In the genomic region with DNA sequence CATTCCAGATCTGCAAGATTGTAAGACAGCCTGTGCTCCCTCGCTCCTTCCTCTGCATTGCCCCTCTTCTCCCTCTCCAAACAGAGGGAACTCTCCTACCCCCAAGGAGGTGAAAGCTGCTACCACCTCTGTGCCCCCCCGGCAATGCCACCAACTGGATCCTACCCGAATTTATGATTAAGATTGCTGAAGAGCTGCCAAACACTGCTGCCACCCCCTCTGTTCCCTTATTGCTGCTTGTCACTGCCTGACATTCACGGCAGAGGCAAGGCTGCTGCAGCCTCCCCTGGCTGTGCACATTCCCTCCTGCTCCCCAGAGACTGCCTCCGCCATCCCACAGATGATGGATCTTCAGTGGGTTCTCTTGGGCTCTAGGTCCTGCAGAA, we compare ENCODE assay signal across 10 cellular contexts. TPM values are rescaled to one million over a fixed set of nuclear protein-coding genes. Genes with fewer than 3 reads are reported as not detected.
DNase-seq lines count a peak whose midpoint lies in the region; ATAC-seq and FAIRE-seq lines count a peak whose summit lies in the region.
"Had no signal": no experiment of that assay in that cellular context is flagged by ENCODE, and none has a peak within 500 bp of the region (broad histone marks: within the 10 kb centered on the region; RNA-seq: fewer than 3 reads in every experiment).

No MANE protein-coding gene starts in this region.

- H3K27ac Mint-ChIP-seq in activated CD4-positive, alpha-beta T cell treated with anti-CD3 and anti-CD28 coated beads, Interleukin-2, amount 10 ng/mL, durations not matched to agents 7 days and 5 days = peak overlapping the region; percentile 94
- H3K27ac Mint-ChIP-seq in central memory CD8-positive, alpha-beta T cell (ENCODE audit: low read depth) = peak overlapping the region; percentile 100

- POLR2A ChIA-PET in activated CD4-positive, alpha-beta T cell treated with anti-CD3 and anti-CD28 coated beads, Interleukin-2, amount 10 ng/mL, durations not matched to agents 7 days and 5 days (lab: Charles Lee) = interaction anchor here (0.6 to 1.6 kb wide), 2 partner anchors 24 to 43 kb away, joined by 3 to 4 read pairs; no protein-coding TSS in a partner anchor

- H3K4me3 Mint-ChIP-seq in activated CD4-positive, alpha-beta T cell treated with anti-CD3 and anti-CD28 coated beads, Interleukin-2, amount 10 ng/mL, durations not matched to agents 7 days and 5 days = peak overlapping the region; percentile 68
- H3K4me3 Mint-ChIP-seq in central memory CD8-positive, alpha-beta T cell = peak overlapping the region; percentile 77

- no peaks in the 10 kb centered on the region for H3K9me3 Mint-ChIP-seq in activated CD4-positive, alpha-beta T cell treated with anti-CD3 and anti-CD28 coated beads, Interleukin-2, amount 10 ng/mL, durations not matched to agents 7 days and 5 days
- no peaks in the 10 kb centered on the region for H3K9me3 Mint-ChIP-seq in central memory CD8-positive, alpha-beta T cell

- H3K4me1 Mint-ChIP-seq in activated CD4-positive, alpha-beta T cell treated with anti-CD3 and anti-CD28 coated beads, Interleukin-2, amount 10 ng/mL, durations not matched to agents 7 days and 5 days = peaks cover 91% of the 10 kb centered on the region
- H3K4me1 Mint-ChIP-seq in central memory CD8-positive, alpha-beta T cell = peaks cover 96% of the 10 kb centered on the region

- CTCF ChIA-PET in activated CD4-positive, alpha-beta T cell treated with anti-CD3 and anti-CD28 coated beads, Interleukin-2, amount 10 ng/mL, durations not matched to agents 7 days and 5 days (lab: Charles Lee) = interaction anchor here (0.6 to 8.7 kb wide), 8 partner anchors 12 to 1870 kb away, joined by 3 to 335 read pairs (median 4); no protein-coding TSS in a partner anchor

- peaks cover 2% of the 10 kb centered on the region for H3K27me3 Mint-ChIP-seq in activated CD4-positive, alpha-beta T cell treated with anti-CD3 and anti-CD28 coated beads, Interleukin-2, amount 10 ng/mL, durations not matched to agents 7 days and 5 days
- H3K27me3 Mint-ChIP-seq in central memory CD8-positive, alpha-beta T cell = peaks cover 8% of the 10 kb centered on the region

- peaks cover 86% of the 10 kb centered on the region for H3K4me1 ChIP-seq in SJSA1 (replicated peaks)
- H3K4me1 ChIP-seq in small intestine (ENCODE audit: control insufficient read depth in 2 of 2, insufficient read depth in 1 of 2, low read depth in 1 of 2, low read length in 1 of 2) = no peaks in the 10 kb centered on the region

- H3K36me3 ChIP-seq in SJSA1 (peaks cover 23% of the 10 kb centered on the region), small intestine (ENCODE audit: control insufficient read depth in 2 of 2, insufficient read depth in 2 of 2, low read length in 2 of 2) (no peaks in the 10 kb centered on the region)

- no peaks in the 10 kb centered on the region for H3K27me3 ChIP-seq in SJSA1 (replicated peaks)
- no peaks in the 10 kb centered on the region for H3K27me3 ChIP-seq in small intestine (ENCODE audit: control insufficient read depth in 2 of 2, insufficient read depth in 2 of 2, low read length in 2 of 2)

- peaks cover 79% of the 10 kb centered on the region for H3K36me3 Mint-ChIP-seq in activated CD4-positive, alpha-beta T cell treated with anti-CD3 and anti-CD28 coated beads, Interleukin-2, amount 10 ng/mL, durations not matched to agents 7 days and 5 days (ENCODE audit: low read depth)
- peaks cover 90% of the 10 kb centered on the region for H3K36me3 Mint-ChIP-seq in central memory CD8-positive, alpha-beta T cell (ENCODE audit: insufficient read depth)

- H3K4me3 ChIP-seq in SJSA1 (no peak overlapping the region), small intestine (ENCODE audit: low read depth in 1 of 2, low read length in 2 of 2) (no peak overlapping the region)

- no peak for ATAC-seq in central memory CD8-positive, alpha-beta T cell (replicated peaks; ENCODE audit: extremely low read depth, poor library complexity, severe bottlenecking)

- H3K9me3 ChIP-seq in SJSA1 (replicated peaks) (no peaks in the 10 kb centered on the region), small intestine (ENCODE audit: control insufficient read depth, low read depth) (no peaks in the 10 kb centered on the region)

- DNase-seq in activated CD4-positive, alpha-beta T cell treated with anti-CD3 and anti-CD28 coated beads, Interleukin-2, amount 10 ng/mL, durations not matched to agents 7 days and 5 days = peak; percentile 21
- DNase-seq in activated CD4-positive, alpha-beta T cell treated with anti-CD3 and anti-CD28 coated beads, Interleukin-2, amount 50 U/mL, for 1 hour = no peak
- DNase-seq in SJSA1 (ENCODE audit: low read depth in 1 of 2, low spot score in 2 of 2) (peak; percentile 52 to 69), small intestine (no peak), GM19240 (ENCODE audit: insufficient read length, low spot score) (no peak), COLO668 (lab: John Stamatoyannopoulos, UW; ENCODE audit: unreplicated experiment) (no peak)
- no peak for DNase-seq in central memory CD8-positive, alpha-beta T cell (ENCODE audit: low spot score in 2 of 2)
- no peak for DNase-seq in stimulated activated CD8-positive, alpha-beta memory T cell treated with anti-CD3 and anti-CD28 coated beads, Interleukin-4, amount 100 ng/mL, for 48 hours
- DNase-seq: EL, RPMI8226 had no signal

- no peak for FAIRE-seq in small intestine (lab: Jason Lieb, UNC)

- WGBS in small intestine, 3 donors = 40 to 55% (median 49%) methylated on average over 5 of the region's 5 CpGs

- peak overlapping the region; percentile 95 for H3K27ac ChIP-seq in SJSA1
- peak overlapping the region; percentile 2 to 22 for H3K27ac ChIP-seq in small intestine (ENCODE audit: low read depth in 1 of 2, low read length in 1 of 2)

RNA-seq across cellular contexts. Expression of gene DAD1, which starts 37.4 kb away (rescaled TPM):
- 100 to 1,000 TPM; 169 to 233 TPM for total RNA-seq in activated CD4-positive, alpha-beta T cell treated with anti-CD3 and anti-CD28 coated beads, Interleukin-2, amount 10 ng/mL, durations not matched to agents 7 days and 5 days
- 282 and 328 TPM in 2 replicates for total RNA-seq in SJSA1 (2014; rRNA removed; shearing (Covaris generic))
- 100 to 1,000 TPM; 147 to 313 (median 249) TPM for polyA plus RNA-seq in small intestine

RNA-seq across cellular contexts. Expression of gene ABHD4, which starts 46.5 kb away (rescaled TPM):
- total RNA-seq in activated CD4-positive, alpha-beta T cell treated with anti-CD3 and anti-CD28 coated beads, Interleukin-2, amount 10 ng/mL, durations not matched to agents 7 days and 5 days = 10 to 100 TPM in 1 of 2 experiments, 1 to 10 TPM in 1; 8.3 to 10.4 TPM
- total RNA-seq in SJSA1 (2014; rRNA removed; shearing (Covaris generic)) = 7.1 and 7.3 TPM in 2 replicates
- polyA plus RNA-seq in small intestine = 10 to 100 TPM; 11.5 to 38.7 (median 24.6) TPM

Comparison
In these comparisons a context has a peak if more than half of its experiments do, and no peak if none do; other contexts are left out.
1. DNase-seq: peak in activated CD4-positive, alpha-beta T cell treated with anti-CD3 and anti-CD28 coated beads, Interleukin-2, amount 10 ng/mL, durations not matched to agents 7 days and 5 days (single experiment) and SJSA1 (2 of 2); none in activated CD4-positive, alpha-beta T cell treated with anti-CD3 and anti-CD28 coated beads, Interleukin-2, amount 50 U/mL, for 1 hour (single experiment), central memory CD8-positive, alpha-beta T cell (0 of 2), small intestine (single experiment), GM19240 (single experiment), COLO668 (single experiment) and stimulated activated CD8-positive, alpha-beta memory T cell treated with anti-CD3 and anti-CD28 coated beads, Interleukin-4, amount 100 ng/mL, for 48 hours (single experiment).